1 cellular context compared by ENCODE assay signal in genomic region chr10:71357792-71358265, GRCh38.
TF ChIP-seq lines count a peak whose summit lies in the region.

No MANE protein-coding gene starts in this region.

TF ChIP-seq in GM12878, 131 proteins besides CTCF, POLR2A, EP300 and RAD21:
- TF ChIP-seq EZH2 (IDR thresholded peaks at IDR 0.05; ENCODE audit: borderline replicate concordance, control insufficient read depth, low read depth, low read length): no peak
- no peak for TF ChIP-seq PRDM15 (CRISPR knock-in tag; IDR thresholded peaks at IDR 0.05)
- no peak for TF ChIP-seq NR2F1 (conservative IDR thresholded peaks at IDR 0.05)
- no peak for TF ChIP-seq SUZ12 (IDR thresholded peaks at IDR 0.05; ENCODE audit: unreplicated experiment)
- no peak for TF ChIP-seq RUNX3 (IDR thresholded peaks at IDR 0.05; ENCODE audit: low read length)
- no peak for TF ChIP-seq ZZZ3 (IDR thresholded peaks at IDR 0.05; ENCODE audit: control insufficient read depth, insufficient read length, low read depth)
- TF ChIP-seq MXI1 (IDR thresholded peaks at IDR 0.05; ENCODE audit: low read depth, low read length): no peak
- no peak for TF ChIP-seq HSF1 (IDR thresholded peaks at IDR 0.05; ENCODE audit: low read depth, low read length)
- no peak for TF ChIP-seq RB1 (IDR thresholded peaks at IDR 0.05; ENCODE audit: borderline replicate concordance)
- TF ChIP-seq ZBED1 (IDR thresholded peaks at IDR 0.05; ENCODE audit: borderline replicate concordance): no peak
